ENCODE assay signal across 10 cellular contexts in genomic region chr6:94372229-94372628, GRCh38.
"Had no signal": no experiment of that assay in that cellular context is flagged by ENCODE, and none has a peak within 500 bp of the region (broad histone marks: within the 10 kb centered on the region; RNA-seq: fewer than 3 reads in every experiment).

No MANE protein-coding gene starts in this region.

- H3K4me3 ChIP-seq: gastrocnemius medialis, neural progenitor cell, smooth muscle cell, transverse colon had no signal

- DNase-seq: activated CD4-positive, alpha-beta T cell treated with anti-CD3 and anti-CD28 coated beads, Interleukin-2, amount 50 U/mL, for 1 hour; activated naive CD4-positive, alpha-beta T cell treated with anti-CD3 and anti-CD28 coated beads, Interleukin-2, amount 10 ng/mL, durations not matched to agents 7 days and 5 days; central memory CD4-positive, alpha-beta T cell; effector memory CD8-positive, alpha-beta T cell; gastrocnemius medialis; right cardiac atrium; transverse colon had no signal

- ATAC-seq: effector memory CD8-positive, alpha-beta T cell; gastrocnemius medialis; right cardiac atrium had no signal

- H3K9me3 ChIP-seq: gastrocnemius medialis, transverse colon had no signal

- H2AFZ ChIP-seq: neural progenitor cell had no signal

- H3K27ac ChIP-seq: epithelial cell of prostate, gastrocnemius medialis, neural progenitor cell, transverse colon had no signal

- H3K36me3 ChIP-seq: gastrocnemius medialis, neural progenitor cell, transverse colon had no signal

- H3K4me1 ChIP-seq: gastrocnemius medialis, neural progenitor cell, transverse colon had no signal

- H3K27me3 ChIP-seq: gastrocnemius medialis, neural progenitor cell, transverse colon had no signal

- H3K4me2 ChIP-seq: neural progenitor cell, smooth muscle cell had no signal
